In the genomic region with DNA sequence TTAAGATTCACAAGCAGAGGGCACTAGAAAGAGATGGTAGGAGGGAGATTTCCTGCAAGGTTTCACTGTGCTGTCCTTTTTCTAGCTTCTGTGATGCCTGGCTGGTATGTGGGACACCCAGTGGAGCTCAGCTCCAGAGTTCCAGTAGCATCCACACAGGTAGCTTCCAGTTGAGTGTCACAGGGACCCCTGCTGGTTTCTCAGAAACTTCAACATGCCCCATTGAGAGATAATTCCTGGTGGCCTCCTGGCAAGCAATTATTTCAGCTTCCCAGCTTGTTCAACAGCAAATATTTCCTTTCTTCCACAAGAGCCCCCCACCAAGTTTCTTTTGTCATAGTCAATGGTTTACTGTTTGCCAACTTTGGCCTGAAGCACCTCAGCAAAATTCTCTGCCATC, we compare ENCODE assay signal across 1 cellular context.
A peak's percentile ranks its signal among the peaks of the same experiment; 100 is the strongest.
TF ChIP-seq lines count a peak whose summit lies in the region.

No MANE protein-coding gene starts in this region.

TF ChIP-seq in HepG2, 621 proteins besides CTCF, POLR2A, EP300 and RAD21:
- TF ChIP-seq ZBTB4 (CRISPR knock-in tag; IDR thresholded peaks at IDR 0.05; ENCODE audit: borderline replicate concordance) (no peak), GATA4 (IDR thresholded peaks at IDR 0.05; ENCODE audit: borderline replicate concordance, low read depth) (no peak), ZNF441 (CRISPR knock-in tag; IDR thresholded peaks at IDR 0.05; ENCODE audit: borderline replicate concordance) (no peak), ZBTB37 (CRISPR knock-in tag; IDR thresholded peaks at IDR 0.05) (no peak), SMC3 (IDR thresholded peaks at IDR 0.05; ENCODE audit: low read length) (peak; percentile 72), PITX1 (CRISPR knock-in tag; IDR thresholded peaks at IDR 0.05) (no peak), MXD4 (CRISPR knock-in tag; IDR thresholded peaks at IDR 0.05) (no peak), NR1H2 (CRISPR knock-in tag; IDR thresholded peaks at IDR 0.05; ENCODE audit: borderline replicate concordance, low read depth) (no peak), STAG1 (CRISPR knock-in tag; IDR thresholded peaks at IDR 0.05) (peak; percentile 69), HDAC1 (CRISPR knock-in tag; IDR thresholded peaks at IDR 0.05) (no peak), ZNF792 (CRISPR knock-in tag; IDR thresholded peaks at IDR 0.05) (no peak), NFRKB (IDR thresholded peaks at IDR 0.05) (no peak)
- TF ChIP-seq, protein P1, sequence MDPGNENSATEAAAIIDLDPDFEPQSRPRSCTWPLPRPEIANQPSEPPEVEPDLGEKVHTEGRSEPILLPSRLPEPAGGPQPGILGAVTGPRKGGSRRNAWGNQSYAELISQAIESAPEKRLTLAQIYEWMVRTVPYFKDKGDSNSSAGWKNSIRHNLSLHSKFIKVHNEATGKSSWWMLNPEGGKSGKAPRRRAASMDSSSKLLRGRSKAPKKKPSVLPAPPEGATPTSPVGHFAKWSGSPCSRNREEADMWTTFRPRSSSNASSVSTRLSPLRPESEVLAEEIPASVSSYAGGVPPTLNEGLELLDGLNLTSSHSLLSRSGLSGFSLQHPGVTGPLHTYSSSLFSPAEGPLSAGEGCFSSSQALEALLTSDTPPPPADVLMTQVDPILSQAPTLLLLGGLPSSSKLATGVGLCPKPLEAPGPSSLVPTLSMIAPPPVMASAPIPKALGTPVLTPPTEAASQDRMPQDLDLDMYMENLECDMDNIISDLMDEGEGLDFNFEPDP (CRISPR knock-in tag; conservative IDR thresholded peaks at IDR 0.05), result no peak
- TF ChIP-seq, protein P2, sequence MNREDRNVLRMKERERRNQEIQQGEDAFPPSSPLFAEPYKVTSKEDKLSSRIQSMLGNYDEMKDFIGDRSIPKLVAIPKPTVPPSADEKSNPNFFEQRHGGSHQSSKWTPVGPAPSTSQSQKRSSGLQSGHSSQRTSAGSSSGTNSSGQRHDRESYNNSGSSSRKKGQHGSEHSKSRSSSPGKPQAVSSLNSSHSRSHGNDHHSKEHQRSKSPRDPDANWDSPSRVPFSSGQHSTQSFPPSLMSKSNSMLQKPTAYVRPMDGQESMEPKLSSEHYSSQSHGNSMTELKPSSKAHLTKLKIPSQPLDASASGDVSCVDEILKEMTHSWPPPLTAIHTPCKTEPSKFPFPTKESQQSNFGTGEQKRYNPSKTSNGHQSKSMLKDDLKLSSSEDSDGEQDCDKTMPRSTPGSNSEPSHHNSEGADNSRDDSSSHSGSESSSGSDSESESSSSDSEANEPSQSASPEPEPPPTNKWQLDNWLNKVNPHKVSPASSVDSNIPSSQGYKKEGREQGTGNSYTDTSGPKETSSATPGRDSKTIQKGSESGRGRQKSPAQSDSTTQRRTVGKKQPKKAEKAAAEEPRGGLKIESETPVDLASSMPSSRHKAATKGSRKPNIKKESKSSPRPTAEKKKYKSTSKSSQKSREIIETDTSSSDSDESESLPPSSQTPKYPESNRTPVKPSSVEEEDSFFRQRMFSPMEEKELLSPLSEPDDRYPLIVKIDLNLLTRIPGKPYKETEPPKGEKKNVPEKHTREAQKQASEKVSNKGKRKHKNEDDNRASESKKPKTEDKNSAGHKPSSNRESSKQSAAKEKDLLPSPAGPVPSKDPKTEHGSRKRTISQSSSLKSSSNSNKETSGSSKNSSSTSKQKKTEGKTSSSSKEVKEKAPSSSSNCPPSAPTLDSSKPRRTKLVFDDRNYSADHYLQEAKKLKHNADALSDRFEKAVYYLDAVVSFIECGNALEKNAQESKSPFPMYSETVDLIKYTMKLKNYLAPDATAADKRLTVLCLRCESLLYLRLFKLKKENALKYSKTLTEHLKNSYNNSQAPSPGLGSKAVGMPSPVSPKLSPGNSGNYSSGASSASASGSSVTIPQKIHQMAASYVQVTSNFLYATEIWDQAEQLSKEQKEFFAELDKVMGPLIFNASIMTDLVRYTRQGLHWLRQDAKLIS (CRISPR knock-in tag; IDR thresholded peaks at IDR 0.05), result no peak
- TF ChIP-seq, protein P3, sequence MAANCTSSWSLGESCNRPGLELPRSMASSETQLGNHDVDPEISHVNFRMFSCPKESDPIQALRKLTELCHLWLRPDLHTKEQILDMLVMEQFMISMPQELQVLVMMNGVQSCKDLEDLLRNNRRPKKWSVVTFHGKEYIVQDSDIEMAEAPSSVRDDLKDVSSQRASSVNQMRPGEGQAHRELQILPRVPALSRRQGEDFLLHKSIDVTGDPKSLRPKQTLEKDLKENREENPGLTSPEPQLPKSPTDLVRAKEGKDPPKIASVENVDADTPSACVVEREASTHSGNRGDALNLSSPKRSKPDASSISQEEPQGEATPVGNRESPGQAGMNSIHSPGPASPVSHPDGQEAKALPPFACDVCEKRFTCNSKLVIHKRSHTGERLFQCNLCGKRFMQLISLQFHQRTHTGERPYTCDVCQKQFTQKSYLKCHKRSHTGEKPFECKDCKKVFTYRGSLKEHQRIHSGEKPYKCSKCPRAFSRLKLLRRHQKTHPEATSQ (CRISPR knock-in tag; IDR thresholded peaks at IDR 0.05; ENCODE audit: borderline replicate concordance), result no peak
